Comparison of ENCODE assay signal across 20 cellular contexts in the genomic region with DNA sequence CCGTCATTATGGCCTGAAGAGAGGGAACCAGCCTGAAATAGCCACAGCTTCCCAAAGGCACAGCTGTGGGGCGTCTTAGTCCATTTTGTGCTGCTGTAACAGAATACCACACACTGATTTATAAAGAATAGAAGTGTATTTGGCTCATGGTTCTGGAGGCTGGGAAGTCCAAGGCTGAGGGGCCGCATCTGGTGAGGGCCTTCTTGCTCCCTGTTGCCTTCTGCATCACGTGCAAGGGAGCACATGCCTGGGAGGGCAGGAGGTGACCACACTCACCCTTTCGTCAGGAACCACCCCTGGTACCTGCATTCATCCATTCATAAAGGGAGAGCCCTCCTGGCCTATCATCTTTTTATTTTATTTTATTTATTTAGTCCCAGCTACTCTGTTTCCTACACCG.
"Had no signal": no experiment of that assay in that cellular context is flagged by ENCODE, and none has a peak within 500 bp of the region (broad histone marks: within the 10 kb centered on the region; RNA-seq: fewer than 3 reads in every experiment).

No MANE protein-coding gene starts in this region.

- H3K36me3 ChIP-seq: pancreas, suprapubic skin, transverse colon, upper lobe of right lung, uterus had no signal

- H3K27me3 ChIP-seq: pancreas, suprapubic skin, transverse colon, upper lobe of right lung, uterus had no signal

- H3K4me3 ChIP-seq: lung, pancreas, suprapubic skin, transverse colon, upper lobe of right lung, uterus had no signal

- H3K4me1 ChIP-seq: pancreas, suprapubic skin, transverse colon, upper lobe of right lung, uterus had no signal

- ATAC-seq: effector memory CD8-positive, alpha-beta T cell; left colon; natural killer cell; pancreas; stimulated activated naive CD8-positive, alpha-beta T cell treated with anti-CD3 and anti-CD28 coated beads, Interleukin-15, amount 100 ng/mL, for 72 hours; upper lobe of right lung had no signal

- H3K9me3 ChIP-seq: pancreas, suprapubic skin, transverse colon, upper lobe of right lung, uterus had no signal

- DNase-seq: cerebellar nuclear complex; cortex of kidney; effector memory CD8-positive, alpha-beta T cell; head of caudate nucleus; hippocampal formation; left colon; natural killer cell; occipital lobe; small intestine; stimulated activated CD4-positive, alpha-beta T cell treated with anti-CD3 and anti-CD28 coated beads, Interleukin-15, amount 100 ng/mL, for 24 hours; stimulated activated CD4-positive, alpha-beta T cell treated with anti-CD3 and anti-CD28 coated beads, Interleukin-2, amount 100 ng/mL, for 48 hours; stimulated activated CD8-positive, alpha-beta memory T cell treated with anti-CD3 and anti-CD28 coated beads, Interleukin-4, amount 100 ng/mL, for 48 hours; stimulated activated naive CD4-positive, alpha-beta T cell; stimulated activated naive CD8-positive, alpha-beta T cell treated with anti-CD3 and anti-CD28 coated beads, Interleukin-15, amount 100 ng/mL, for 72 hours; transverse colon; upper lobe of right lung; uterus had no signal

- H3K27ac ChIP-seq: pancreas, suprapubic skin, transverse colon, upper lobe of right lung, uterus had no signal
